18 cellular contexts compared by ENCODE assay signal in genomic region chr5:35783551-35783950, GRCh38.
"Had no signal": no experiment of that assay in that cellular context is flagged by ENCODE, and none has a peak within 500 bp of the region (broad histone marks: within the 10 kb centered on the region; RNA-seq: fewer than 3 reads in every experiment).

No MANE protein-coding gene starts in this region.

- H3K4me1 Mint-ChIP-seq: WTC11 had no signal

- H3K4me3 Mint-ChIP-seq: activated CD8-positive, alpha-beta memory T cell treated with anti-CD3 and anti-CD28 coated beads, Interleukin-2, amount 10 ng/mL, durations not matched to agents 7 days and 5 days; WTC11 had no signal

- H3K27me3 ChIP-seq: body of pancreas, esophagus squamous epithelium, heart right ventricle, left lung, right atrium auricular region, testis had no signal

- ATAC-seq: body of pancreas, heart right ventricle, left lung, WTC11 had no signal

- H3K27me3 Mint-ChIP-seq: activated CD8-positive, alpha-beta memory T cell treated with anti-CD3 and anti-CD28 coated beads, Interleukin-2, amount 10 ng/mL, durations not matched to agents 7 days and 5 days had no signal

- H3K27ac ChIP-seq: body of pancreas, esophagus squamous epithelium, heart right ventricle, left lung, lower lobe of right lung, right atrium auricular region, testis had no signal

- H3K4me1 ChIP-seq: body of pancreas, right atrium auricular region, testis had no signal

- H3K4me3 ChIP-seq: body of pancreas, esophagus squamous epithelium, heart right ventricle, left lung, lower lobe of right lung, right atrium auricular region, testis had no signal

- DNase-seq: activated CD4-positive, alpha-beta T cell treated with anti-CD3 and anti-CD28 coated beads for 1 hour; activated CD8-positive, alpha-beta memory T cell treated with anti-CD3 and anti-CD28 coated beads, Interleukin-2, amount 10 ng/mL, durations not matched to agents 7 days and 5 days; activated gamma-delta T cell treated with Interleukin-2 at 50 U/mL for 16 hours; aorta; body of pancreas; dermis blood vessel endothelial cell; effector CD4-positive, alpha-beta T cell; esophagus squamous epithelium; foreskin melanocyte; heart right ventricle; lower lobe of right lung; mesenchymal stem cell; stimulated activated naive CD4-positive, alpha-beta T cell; testis had no signal

- H3K9me3 ChIP-seq: body of pancreas, esophagus squamous epithelium, heart right ventricle, left lung, lower lobe of right lung, right atrium auricular region, testis had no signal

- H3K27ac Mint-ChIP-seq: activated CD8-positive, alpha-beta memory T cell treated with anti-CD3 and anti-CD28 coated beads, Interleukin-2, amount 10 ng/mL, durations not matched to agents 7 days and 5 days; WTC11 had no signal

- H3K9me3 Mint-ChIP-seq: natural killer cell treated with Interleukin-12 subunit alpha and Interleukin-12 subunit beta and Interleukin-15 and Interleukin-18, amount 100 ng/mL, for 72 hours; WTC11 had no signal

- H3K36me3 ChIP-seq: esophagus squamous epithelium, heart right ventricle, left lung, lower lobe of right lung, right atrium auricular region had no signal

- H3K36me3 Mint-ChIP-seq: natural killer cell treated with Interleukin-12 subunit alpha and Interleukin-12 subunit beta and Interleukin-15 and Interleukin-18, amount 100 ng/mL, for 72 hours; WTC11 had no signal
